ENCODE assay signal across 8 cellular contexts in genomic region chr17:781920-782731, GRCh38. TPM values are rescaled to one million over a fixed set of nuclear protein-coding genes. Genes with fewer than 3 reads are reported as not detected.
DNase-seq lines count a peak whose midpoint lies in the region; ATAC-seq and TF ChIP-seq lines count a peak whose summit lies in the region.

TSS of gene GLOD4 (minus strand) at chr17:782280. CDS start at chr17:782255, 25 bp downstream.
TSS of gene MRM3 (plus strand) at chr17:782353. CDS start at chr17:782379, 26 bp downstream.

- peak within 1 kb of the TSS; percentile 80 for H3K4me3 ChIP-seq in OCI-LY1 (ENCODE audit: low read depth, low read length, poor library complexity, severe bottlenecking)
- H3K4me3 ChIP-seq in epithelial cell of esophagus (ENCODE audit: low read length), result peak within 1 kb of the TSS; percentile 99
- peak within 1 kb of the TSS; percentile 67 for H3K4me3 ChIP-seq in mucosa of descending colon

- H3K4me2 ChIP-seq in OCI-LY1 (ENCODE audit: low read length), result peak within 1 kb of the TSS; percentile 95

- H3K9me2 ChIP-seq in OCI-LY1 (ENCODE audit: low read depth, low read length), result no peaks in the 10 kb centered on the region

- H3K36me3 ChIP-seq in OCI-LY1 (ENCODE audit: insufficient read depth, low read length), result peaks cover 52% of the 10 kb centered on the region
- H3K36me3 ChIP-seq in mucosa of descending colon (ENCODE audit: low read depth), result no peaks in the 10 kb centered on the region

- ATAC-seq in GM21381 (IDR thresholded peaks at IDR 0.05; ENCODE audit: unreplicated experiment), result peak; percentile 86
- peak; percentile 99 for ATAC-seq in mucosa of descending colon

- H3K9me3 ChIP-seq in OCI-LY1 (ENCODE audit: low read length), result no peaks in the 10 kb centered on the region
- H3K9me3 ChIP-seq in mucosa of descending colon, result no peaks in the 10 kb centered on the region

- peak within 1 kb of the TSS; percentile 78 for H3K9ac ChIP-seq in OCI-LY1 (ENCODE audit: low read length)

- no peaks in the 10 kb centered on the region for H3F3A ChIP-seq in OCI-LY1 (ENCODE audit: insufficient read depth, low read length)

- no peaks in the 10 kb centered on the region for H3K27me3 ChIP-seq in OCI-LY1 (ENCODE audit: insufficient read depth, low read length)

- intact Hi-C loops in mucosa of descending colon (cut with DNase I, micrococcal nuclease), result no loop called here

- H3K27ac ChIP-seq in OCI-LY1 (ENCODE audit: low read depth, low read length, poor library complexity, severe bottlenecking), result peak within 1 kb of the TSS; percentile 9

- in situ Hi-C loops in Caki2 (cut with HindIII; ENCODE audit: low pct_unique_long_range_greater_than_20kb, low sequenced_read_pairs), result no loop called here

- H2AFZ ChIP-seq in OCI-LY1 (ENCODE audit: low read length), result no peak within 1 kb of the TSS

- H4K20me1 ChIP-seq in OCI-LY1 (ENCODE audit: insufficient read depth, low read length), result no peaks in the 10 kb centered on the region

- H3K4me1 ChIP-seq in OCI-LY1 (ENCODE audit: insufficient read depth, low read length, severe bottlenecking) (peaks cover 32% of the 10 kb centered on the region), mucosa of descending colon (ENCODE audit: low read depth) (peaks cover 13% of the 10 kb centered on the region)

- TF ChIP-seq CTCF in OCI-LY1 (IDR thresholded peaks at IDR 0.05; ENCODE audit: low read length), result no peak
- no peak for TF ChIP-seq CTCF in epithelial cell of esophagus (IDR thresholded peaks at IDR 0.05; ENCODE audit: insufficient read depth, low read depth, low read length, missing control alignments)
- no peak for TF ChIP-seq CTCF in mucosa of descending colon (IDR thresholded peaks at IDR 0.05)

- peaks cover 47% of the 10 kb centered on the region for H3K79me2 ChIP-seq in OCI-LY1 (ENCODE audit: insufficient read depth, low read length)

- peak; percentile 81 for DNase-seq in Caki2 (ENCODE audit: low read depth)
- peak in 74 of 76 experiments; percentile 3 to 90 (median 72) for DNase-seq in HUDEP-2 (lab: John Stamatoyannopoulos, UW; ENCODE audit: unreplicated experiment in 76 of 76)
- DNase-seq in activated T-cell treated with anti-CD3 and anti-CD28 coated beads for 1 hour (ENCODE audit: low read depth), result peak; percentile 94
- DNase-seq in epithelial cell of esophagus (ENCODE audit: low read depth), result peak; percentile 89
- DNase-seq in mucosa of descending colon, result peak; percentile 94 to 97 (median 95)
- peak; percentile 86 to 97 for DNase-seq in stimulated activated CD8-positive, alpha-beta memory T cell treated with anti-CD3 and anti-CD28 coated beads, Interleukin-4, amount 100 ng/mL, for 1 hour (ENCODE audit: low read depth in 2 of 2, low spot score in 1 of 2)

RNA-seq across cellular contexts. Expression of gene GLOD4, which starts in this region (rescaled TPM):
- 36.8 and 65.9 TPM in 2 replicates for total RNA-seq in Caki2 (2014; rRNA removed; shearing (Covaris generic); ENCODE audit: low replicate concordance)
- 10 to 100 TPM; 64.3 to 97.6 (median 88.5) TPM for total RNA-seq in mucosa of descending colon

RNA-seq across cellular contexts. Expression of gene MRM3, which starts in this region (rescaled TPM):
- 36.2 and 40.6 TPM in 2 replicates for total RNA-seq in Caki2 (2014; rRNA removed; shearing (Covaris generic); ENCODE audit: low replicate concordance)
- 10 to 100 TPM; 12.2 to 14.8 (median 12.4) TPM for total RNA-seq in mucosa of descending colon

Comparison
In these comparisons a context has a peak if more than half of its experiments do, and no peak if none do; other contexts are left out.
1. Peak in every context shown above with its lines: DNase-seq, ATAC-seq, H3K4me3 ChIP-seq and H3K27ac ChIP-seq.